Comparison of ENCODE assay signal across 8 cellular contexts in genomic region chr2:205683179-205683978, GRCh38. TPM values are rescaled to one million over a fixed set of nuclear protein-coding genes. Genes with fewer than 3 reads are reported as not detected.
DNase-seq lines count a peak whose midpoint lies in the region; ATAC-seq and TF ChIP-seq lines count a peak whose summit lies in the region.

No MANE protein-coding gene starts in this region.

- DNase-seq in GM23248 (peak; percentile 81), foreskin fibroblast (peak in 1 of 2 donors; percentile 69), skeletal muscle cell (ENCODE audit: low read depth) (no peak), NCI-H2107 (lab: John Stamatoyannopoulos, UW) (no peak), NAMALWA (ENCODE audit: low spot score) (no peak)
- no peak for DNase-seq in effector memory CD4-positive, alpha-beta T cell

- H3K27ac ChIP-seq in GM23248 (peak overlapping the region; percentile 51), SU-DHL-6 (ENCODE audit: low read depth, low read length) (no peak overlapping the region)
- H3K27ac ChIP-seq in effector memory CD4-positive, alpha-beta T cell (ENCODE audit: insufficient read depth, low read length, poor library complexity, severe bottlenecking), result no peak overlapping the region

- H3K4me3 ChIP-seq in GM23248 (peak overlapping the region; percentile 81), SU-DHL-6 (ENCODE audit: insufficient read depth, low read length, poor library complexity, severe bottlenecking) (peak overlapping the region; percentile 72), foreskin fibroblast (ENCODE audit: low read depth in 1 of 2, low read length in 2 of 2) (peak overlapping the region; percentile 60 to 62), skeletal muscle cell (ENCODE audit: low read depth, low read length) (peak overlapping the region; percentile 72)
- no peak overlapping the region for H3K4me3 ChIP-seq in effector memory CD4-positive, alpha-beta T cell (ENCODE audit: insufficient read depth, low read depth, low read length, poor library complexity, severe bottlenecking)

- no peaks in the 10 kb centered on the region for H3K36me3 ChIP-seq in GM23248 (ENCODE audit: low read depth)
- no peaks in the 10 kb centered on the region for H3K36me3 ChIP-seq in SU-DHL-6 (ENCODE audit: low read length)
- no peaks in the 10 kb centered on the region for H3K36me3 ChIP-seq in effector memory CD4-positive, alpha-beta T cell (ENCODE audit: control insufficient read depth, insufficient read depth, low read length)

- H3K4me2 ChIP-seq in GM23248 (ENCODE audit: unreplicated experiment) (peak overlapping the region; percentile 84), SU-DHL-6 (ENCODE audit: low read depth, low read length, poor library complexity, severe bottlenecking) (peak overlapping the region; percentile 97)

- H3K9me3 ChIP-seq in GM23248 (ENCODE audit: low read depth) (no peaks in the 10 kb centered on the region), SU-DHL-6 (ENCODE audit: insufficient read depth, low read length) (no peaks in the 10 kb centered on the region)
- H3K9me3 ChIP-seq in effector memory CD4-positive, alpha-beta T cell (ENCODE audit: control insufficient read depth, low read length), result no peaks in the 10 kb centered on the region

- in situ Hi-C loops in GM23248 (cut with MboI), result no loop called here

- H3K27me3 ChIP-seq in GM23248 (replicated peaks; ENCODE audit: insufficient read depth), result no peaks in the 10 kb centered on the region
- H3K27me3 ChIP-seq in SU-DHL-6 (ENCODE audit: low read length), result no peaks in the 10 kb centered on the region
- H3K27me3 ChIP-seq in effector memory CD4-positive, alpha-beta T cell (replicated peaks; ENCODE audit: control insufficient read depth, insufficient read depth, low read length, poor library complexity, severe bottlenecking), result peaks cover 36% of the 10 kb centered on the region

- TF ChIP-seq CTCF in SU-DHL-6 (IDR thresholded peaks at IDR 0.05; ENCODE audit: insufficient read depth, low read length, poor library complexity, severe bottlenecking) (no peak), foreskin fibroblast (IDR thresholded peaks at IDR 0.05; ENCODE audit: low read depth, low read length) (no peak)

- peak overlapping the region; percentile 75 for H3K9ac ChIP-seq in GM23248
- H3K9ac ChIP-seq in SU-DHL-6 (ENCODE audit: low read length), result peak overlapping the region; percentile 74

- ATAC-seq in GM19324 (IDR thresholded peaks at IDR 0.05; ENCODE audit: low FRiP score, unreplicated experiment), result no peak

- H3K9me2 ChIP-seq in GM23248 (ENCODE audit: insufficient read depth) (no peaks in the 10 kb centered on the region), SU-DHL-6 (replicated peaks; ENCODE audit: insufficient read depth, low read length) (no peaks in the 10 kb centered on the region)

- 13 to 14% methylated on average over 9 of the region's 9 CpGs for WGBS in GM23248 (ENCODE audit: low coverage in 1 of 2, low lambda C conversion rate in 2 of 2, missing lambda C conversion rate in 2 of 2), 2 experiments

- peaks cover 18% of the 10 kb centered on the region for H3F3A ChIP-seq in GM23248 (ENCODE audit: insufficient read depth)
- H3F3A ChIP-seq in SU-DHL-6 (ENCODE audit: insufficient read depth), result peaks cover 8% of the 10 kb centered on the region

- no peaks in the 10 kb centered on the region for H3K79me2 ChIP-seq in GM23248 (ENCODE audit: insufficient read depth)
- no peaks in the 10 kb centered on the region for H3K79me2 ChIP-seq in SU-DHL-6 (ENCODE audit: insufficient read depth, low read length)

- H2AFZ ChIP-seq in GM23248 (peak overlapping the region; percentile 91), SU-DHL-6 (ENCODE audit: low read depth, low read length, severe bottlenecking) (peak overlapping the region; percentile 87)

- peaks cover 24% of the 10 kb centered on the region for H3K4me1 ChIP-seq in GM23248 (ENCODE audit: insufficient read depth)
- H3K4me1 ChIP-seq in effector memory CD4-positive, alpha-beta T cell (ENCODE audit: control insufficient read depth, insufficient read depth, low read length, poor library complexity, severe bottlenecking), result peaks cover 17% of the 10 kb centered on the region

- H4K20me1 ChIP-seq in GM23248 (ENCODE audit: insufficient read depth) (no peaks in the 10 kb centered on the region), SU-DHL-6 (ENCODE audit: low read depth, low read length) (no peaks in the 10 kb centered on the region)

RNA-seq across cellular contexts. Expression of gene NRP2, which starts 1.1 kb away (rescaled TPM):
- 9.0 and 36.7 TPM in 2 replicates for total RNA-seq in GM23248 (2014; rRNA removed; shearing (Covaris generic))
- 5.6 and 6.9 TPM in 2 replicates for polyA plus RNA-seq in GM23248 (2016; fragmentation: Nextera tagmentation; extraction: Ambion mirVana)
